11 cellular contexts compared by ENCODE assay signal in the genomic region with DNA sequence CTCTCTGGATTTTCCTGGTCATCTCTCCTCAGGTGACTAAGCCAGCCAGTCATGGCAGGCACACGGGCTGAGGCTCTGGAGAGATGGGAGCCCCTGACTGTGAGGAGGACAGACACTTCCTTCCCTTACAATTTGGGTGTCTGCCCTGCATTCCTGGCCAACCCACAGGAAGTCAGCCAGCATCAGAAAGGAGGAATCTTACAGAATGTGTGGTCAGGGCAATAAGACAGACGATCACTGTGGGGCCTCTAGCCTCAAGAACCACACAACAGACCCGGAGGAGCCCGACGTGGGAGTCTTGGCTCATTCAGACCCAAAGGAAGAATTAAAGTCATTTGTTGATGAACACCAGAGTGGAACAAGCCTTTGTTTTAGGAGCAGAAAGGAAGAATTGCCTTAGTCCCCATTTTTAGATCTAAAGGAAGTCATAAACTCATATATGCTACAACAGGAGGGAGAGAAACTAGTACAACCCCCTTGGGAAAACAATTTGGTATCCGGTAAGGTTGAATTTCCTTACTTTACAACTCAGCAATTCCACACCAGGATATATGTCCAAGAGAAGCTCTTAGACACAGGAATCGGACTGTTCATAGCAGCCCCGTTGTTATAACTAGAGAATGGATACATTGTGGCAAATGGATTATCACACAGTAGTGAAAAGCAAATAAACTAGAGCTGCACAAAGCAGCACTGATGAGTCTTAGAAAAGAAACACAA.
DNase-seq lines count a peak whose midpoint lies in the region; ATAC-seq and TF ChIP-seq lines count a peak whose summit lies in the region.
"Had no signal": no experiment of that assay in that cellular context is flagged by ENCODE, and none has a peak within 500 bp of the region (broad histone marks: within the 10 kb centered on the region; RNA-seq: fewer than 3 reads in every experiment).

No MANE protein-coding gene starts in this region.

- ATAC-seq in upper lobe of left lung (ENCODE audit: low FRiP score in 2 of 2) = peak; percentile 32 to 67
- no peak for ATAC-seq in activated CD4-positive, alpha-beta T cell treated with anti-CD3 and anti-CD28 coated beads for 36 hours

- no peaks in the 10 kb centered on the region for H3K4me1 Mint-ChIP-seq in activated CD4-positive, alpha-beta T cell treated with anti-CD3 and anti-CD28 coated beads for 36 hours
- H3K4me1 Mint-ChIP-seq: activated naive CD4-positive, alpha-beta T cell treated with anti-CD3 and anti-CD28 coated beads, Interleukin-2, amount 50 U/mL, for 24 hours; CD4-positive, CD25-positive, alpha-beta regulatory T cell had no signal

- peaks cover 5 to 68% of the 10 kb centered on the region in 2 donors for H3K4me1 ChIP-seq in ascending aorta
- H3K4me1 ChIP-seq in upper lobe of left lung = peaks cover 43 to 59% (median 47%) of the 10 kb centered on the region in 4 donors

- peak; percentile 24 for DNase-seq in activated effector memory CD4-positive, alpha-beta T cell treated with anti-CD3 and anti-CD28 coated beads, Interleukin-2, amount 50 U/mL, for 16 hours
- DNase-seq in activated effector memory CD4-positive, alpha-beta T cell treated with Interleukin-2 at 50 U/mL for 16 hours = no peak
- peak in 1 of 2 donors; percentile 73 for DNase-seq in ascending aorta (ENCODE audit: low spot score in 2 of 2)
- no peak for DNase-seq in upper lobe of left lung
- DNase-seq in activated CD4-positive, alpha-beta T cell treated with anti-CD3 and anti-CD28 coated beads for 36 hours = no peak
- no peak for DNase-seq in NCI-H1436 (lab: John Stamatoyannopoulos, UW)
- no peak for DNase-seq in germinal center (ENCODE audit: low spot score)
- DNase-seq: CD4-positive, CD25-positive, alpha-beta regulatory T cell had no signal

- no peaks in the 10 kb centered on the region for H3K36me3 Mint-ChIP-seq in activated CD4-positive, alpha-beta T cell treated with anti-CD3 and anti-CD28 coated beads for 36 hours (ENCODE audit: low read depth)
- H3K36me3 Mint-ChIP-seq: activated naive CD4-positive, alpha-beta T cell treated with anti-CD3 and anti-CD28 coated beads, Interleukin-2, amount 50 U/mL, for 24 hours; CD4-positive, CD25-positive, alpha-beta regulatory T cell had no signal

- TF ChIP-seq EP300 in upper lobe of left lung (IDR thresholded peaks at IDR 0.05) = no peak

- no peaks in the 10 kb centered on the region for H3K9me3 Mint-ChIP-seq in activated CD4-positive, alpha-beta T cell treated with anti-CD3 and anti-CD28 coated beads for 36 hours (ENCODE audit: low read depth)
- H3K9me3 Mint-ChIP-seq: activated naive CD4-positive, alpha-beta T cell treated with anti-CD3 and anti-CD28 coated beads, Interleukin-2, amount 50 U/mL, for 24 hours; CD4-positive, CD25-positive, alpha-beta regulatory T cell; stimulated activated naive CD8-positive, alpha-beta T cell treated with anti-CD3 and anti-CD28 coated beads, Interleukin-15, Interleukin-2, amounts not matched to agents 100 ng/mL and 50 ng/mL, for 24 hours had no signal

- H3K4me3 ChIP-seq in ascending aorta (no peak overlapping the region), upper lobe of left lung (no peak overlapping the region)

- intact Hi-C loops in ascending aorta (cut with DNase I) = no loop called here
- intact Hi-C loops in activated CD4-positive, alpha-beta T cell treated with anti-CD3 and anti-CD28 coated beads for 36 hours (cut with DNase I, micrococcal nuclease) = no loop called here

- H3K27ac ChIP-seq in ascending aorta (peak overlapping the region; percentile 57 to 62), layer of hippocampus (ENCODE audit: low read depth, low read length) (peak overlapping the region; percentile 8), upper lobe of left lung (peak overlapping the region in 3 of 4 donors; percentile 36 to 62 (median 45))

- 36 to 43% methylated on average over 8 of the region's 8 CpGs for WGBS in upper lobe of left lung, 2 donors

- H3K4me3 Mint-ChIP-seq in activated CD4-positive, alpha-beta T cell treated with anti-CD3 and anti-CD28 coated beads for 36 hours = no peak overlapping the region
- H3K4me3 Mint-ChIP-seq: activated naive CD4-positive, alpha-beta T cell treated with anti-CD3 and anti-CD28 coated beads, Interleukin-2, amount 50 U/mL, for 24 hours; CD4-positive, CD25-positive, alpha-beta regulatory T cell; stimulated activated naive CD8-positive, alpha-beta T cell treated with anti-CD3 and anti-CD28 coated beads, Interleukin-15, Interleukin-2, amounts not matched to agents 100 ng/mL and 50 ng/mL, for 24 hours had no signal

- POLR2A ChIA-PET in activated CD4-positive, alpha-beta T cell treated with anti-CD3 and anti-CD28 coated beads for 36 hours (lab: Charles Lee) = no interaction called here

- no peaks in the 10 kb centered on the region for H3K27me3 ChIP-seq in ascending aorta
- no peaks in the 10 kb centered on the region for H3K27me3 ChIP-seq in layer of hippocampus (ENCODE audit: control insufficient read depth, insufficient read depth, low read length)
- H3K27me3 ChIP-seq in upper lobe of left lung = no peaks in the 10 kb centered on the region

- no peaks in the 10 kb centered on the region for H3K9me3 ChIP-seq in ascending aorta
- H3K9me3 ChIP-seq in upper lobe of left lung = no peaks in the 10 kb centered on the region

- TF ChIP-seq POLR2A in upper lobe of left lung (IDR thresholded peaks at IDR 0.05) = peak in 1 of 4 donors; percentile 47

- H3K27me3 Mint-ChIP-seq in activated CD4-positive, alpha-beta T cell treated with anti-CD3 and anti-CD28 coated beads for 36 hours = peaks cover 8% of the 10 kb centered on the region

- no peaks in the 10 kb centered on the region for H3K36me3 ChIP-seq in ascending aorta
- no peaks in the 10 kb centered on the region for H3K36me3 ChIP-seq in upper lobe of left lung

- CTCF ChIA-PET in activated CD4-positive, alpha-beta T cell treated with anti-CD3 and anti-CD28 coated beads for 36 hours (lab: Charles Lee) = no interaction called here

- no peak for TF ChIP-seq CTCF in ascending aorta (IDR thresholded peaks at IDR 0.05)
- no peak for TF ChIP-seq CTCF in upper lobe of left lung (IDR thresholded peaks at IDR 0.05)

- no peak overlapping the region for H3K27ac Mint-ChIP-seq in activated CD4-positive, alpha-beta T cell treated with anti-CD3 and anti-CD28 coated beads for 36 hours
- H3K27ac Mint-ChIP-seq: activated naive CD4-positive, alpha-beta T cell treated with anti-CD3 and anti-CD28 coated beads, Interleukin-2, amount 50 U/mL, for 24 hours; stimulated activated naive CD8-positive, alpha-beta T cell treated with anti-CD3 and anti-CD28 coated beads, Interleukin-15, Interleukin-2, amounts not matched to agents 100 ng/mL and 50 ng/mL, for 24 hours had no signal

Comparison
In these comparisons a context has a peak if more than half of its experiments do, and no peak if none do; other contexts are left out.
1. H3K27ac ChIP-seq: peak in every context shown above with its lines; median percentile 60 in ascending aorta; 45 in upper lobe of left lung; 8 in layer of hippocampus.